1 cellular context compared by ENCODE assay signal in the genomic region with DNA sequence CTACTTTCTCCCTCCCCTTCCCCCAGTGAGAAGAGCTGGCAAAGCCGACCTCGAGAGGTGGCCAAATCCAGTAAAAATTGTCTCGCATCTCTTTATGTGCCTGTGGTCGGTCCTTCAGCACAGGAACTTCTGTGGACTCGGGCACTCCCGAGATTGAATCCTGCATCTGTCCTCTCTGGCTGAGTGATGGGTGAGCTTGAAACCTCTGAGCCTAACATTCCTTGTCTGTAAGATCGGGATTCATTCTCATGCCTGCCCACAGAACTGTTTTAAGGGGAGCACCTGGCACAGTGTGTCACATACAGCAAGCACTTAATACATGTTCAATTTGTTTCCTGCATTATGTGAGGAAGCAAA.
TF ChIP-seq lines count a peak whose summit lies in the region.

No MANE protein-coding gene starts in this region.

TF ChIP-seq in neural cell, 6 proteins besides CTCF, POLR2A, EP300 and RAD21 (continued from another document):
- TF ChIP-seq, protein P1, sequence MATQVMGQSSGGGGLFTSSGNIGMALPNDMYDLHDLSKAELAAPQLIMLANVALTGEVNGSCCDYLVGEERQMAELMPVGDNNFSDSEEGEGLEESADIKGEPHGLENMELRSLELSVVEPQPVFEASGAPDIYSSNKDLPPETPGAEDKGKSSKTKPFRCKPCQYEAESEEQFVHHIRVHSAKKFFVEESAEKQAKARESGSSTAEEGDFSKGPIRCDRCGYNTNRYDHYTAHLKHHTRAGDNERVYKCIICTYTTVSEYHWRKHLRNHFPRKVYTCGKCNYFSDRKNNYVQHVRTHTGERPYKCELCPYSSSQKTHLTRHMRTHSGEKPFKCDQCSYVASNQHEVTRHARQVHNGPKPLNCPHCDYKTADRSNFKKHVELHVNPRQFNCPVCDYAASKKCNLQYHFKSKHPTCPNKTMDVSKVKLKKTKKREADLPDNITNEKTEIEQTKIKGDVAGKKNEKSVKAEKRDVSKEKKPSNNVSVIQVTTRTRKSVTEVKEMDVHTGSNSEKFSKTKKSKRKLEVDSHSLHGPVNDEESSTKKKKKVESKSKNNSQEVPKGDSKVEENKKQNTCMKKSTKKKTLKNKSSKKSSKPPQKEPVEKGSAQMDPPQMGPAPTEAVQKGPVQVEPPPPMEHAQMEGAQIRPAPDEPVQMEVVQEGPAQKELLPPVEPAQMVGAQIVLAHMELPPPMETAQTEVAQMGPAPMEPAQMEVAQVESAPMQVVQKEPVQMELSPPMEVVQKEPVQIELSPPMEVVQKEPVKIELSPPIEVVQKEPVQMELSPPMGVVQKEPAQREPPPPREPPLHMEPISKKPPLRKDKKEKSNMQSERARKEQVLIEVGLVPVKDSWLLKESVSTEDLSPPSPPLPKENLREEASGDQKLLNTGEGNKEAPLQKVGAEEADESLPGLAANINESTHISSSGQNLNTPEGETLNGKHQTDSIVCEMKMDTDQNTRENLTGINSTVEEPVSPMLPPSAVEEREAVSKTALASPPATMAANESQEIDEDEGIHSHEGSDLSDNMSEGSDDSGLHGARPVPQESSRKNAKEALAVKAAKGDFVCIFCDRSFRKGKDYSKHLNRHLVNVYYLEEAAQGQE (IDR thresholded peaks at IDR 0.05; ENCODE audit: borderline replicate concordance), result no peak
- TF ChIP-seq EZH2 (IDR thresholded peaks at IDR 0.05; ENCODE audit: borderline replicate concordance, insufficient read depth, low read length, poor library complexity, severe bottlenecking) (no peak), TAF1 (IDR thresholded peaks at IDR 0.05; ENCODE audit: low read depth) (no peak), MXI1 (conservative IDR thresholded peaks at IDR 0.05; ENCODE audit: poor library complexity, severe bottlenecking) (no peak)
